In the genomic region with DNA sequence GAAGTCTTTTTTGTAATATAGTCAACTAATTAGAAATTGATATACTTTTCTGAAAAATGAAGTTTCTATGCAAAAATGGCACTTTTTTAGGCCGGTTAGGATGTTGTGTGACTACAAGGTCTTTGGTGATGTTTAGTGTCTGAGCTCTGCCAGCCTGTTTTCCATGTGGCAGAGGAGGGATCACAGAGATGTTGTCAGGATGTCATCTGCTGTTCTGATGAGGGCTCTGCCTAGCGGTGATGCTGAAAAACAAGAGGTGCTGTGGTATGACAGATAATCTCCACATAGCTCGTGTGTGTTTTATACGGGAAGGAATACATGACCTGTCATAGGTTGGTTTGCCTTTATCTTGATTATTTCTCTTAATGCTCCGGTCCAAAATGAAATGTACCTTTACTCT, we compare ENCODE assay signal across 16 cellular contexts.
"Had no signal": no experiment of that assay in that cellular context is flagged by ENCODE, and none has a peak within 500 bp of the region (broad histone marks: within the 10 kb centered on the region; RNA-seq: fewer than 3 reads in every experiment).

No MANE protein-coding gene starts in this region.

- H3K27ac Mint-ChIP-seq: activated naive CD8-positive, alpha-beta T cell; stimulated activated naive CD8-positive, alpha-beta T cell treated with anti-CD3 and anti-CD28 coated beads, Interleukin-15, Interleukin-2, amounts not matched to agents 100 ng/mL and 50 ng/mL, for 24 hours; WTC11 had no signal

- H3K4me1 Mint-ChIP-seq: neural progenitor cell had no signal

- H3K9me3 Mint-ChIP-seq: activated CD4-positive, alpha-beta memory T cell treated with anti-CD3 and anti-CD28 coated beads, Interleukin-2, amount 10 ng/mL, durations not matched to agents 7 days and 5 days; neural progenitor cell; stimulated activated naive CD8-positive, alpha-beta T cell treated with anti-CD3 and anti-CD28 coated beads, Interleukin-15, Interleukin-2, amounts not matched to agents 100 ng/mL and 50 ng/mL, for 24 hours; WTC11 had no signal

- DNase-seq: activated CD4-positive, alpha-beta memory T cell treated with anti-CD3 and anti-CD28 coated beads, Interleukin-2, amount 10 ng/mL, durations not matched to agents 7 days and 5 days; activated CD4-positive, alpha-beta T cell treated with anti-CD3 and anti-CD28 coated beads for 4 hours; activated gamma-delta T cell; activated T-cell treated with anti-CD3 and anti-CD28 coated beads, Interleukin-2, amount 50 U/mL, for 48 hours; amniotic stem cell; caudate nucleus; erythroblast; left colon; ovary; trophoblast cell had no signal

- H3K4me3 Mint-ChIP-seq: activated CD4-positive, alpha-beta memory T cell treated with anti-CD3 and anti-CD28 coated beads, Interleukin-2, amount 10 ng/mL, durations not matched to agents 7 days and 5 days; activated naive CD8-positive, alpha-beta T cell; neural progenitor cell; stimulated activated naive CD8-positive, alpha-beta T cell treated with anti-CD3 and anti-CD28 coated beads, Interleukin-15, Interleukin-2, amounts not matched to agents 100 ng/mL and 50 ng/mL, for 24 hours; WTC11 had no signal

- ATAC-seq: gastroesophageal sphincter, left colon, sciatic nerve had no signal

- H3K27me3 Mint-ChIP-seq: activated CD4-positive, alpha-beta memory T cell treated with anti-CD3 and anti-CD28 coated beads, Interleukin-2, amount 10 ng/mL, durations not matched to agents 7 days and 5 days; activated naive CD8-positive, alpha-beta T cell; stimulated activated naive CD8-positive, alpha-beta T cell treated with anti-CD3 and anti-CD28 coated beads, Interleukin-15, Interleukin-2, amounts not matched to agents 100 ng/mL and 50 ng/mL, for 24 hours had no signal
